ENCODE assay signal across 8 cellular contexts in genomic region chr9:79439218-79439617, GRCh38.
DNase-seq lines count a peak whose midpoint lies in the region; ATAC-seq and TF ChIP-seq lines count a peak whose summit lies in the region.
"Not testable (repeated sequence)": the region's sequence is repeated elsewhere in the genome, so short reads cannot be mapped to it uniquely, and the experiment has no call there.

No MANE protein-coding gene starts in this region.

- not testable (repeated sequence) for H3K4ac ChIP-seq in neuronal stem cell (ENCODE audit: low read length)

- TF ChIP-seq CTCF in GM23338 (conservative IDR thresholded peaks at IDR 0.05; ENCODE audit: low read depth in 2 of 2); activated CD8-positive, alpha-beta T cell treated with anti-CD3 and anti-CD28 coated beads for 36 hours (IDR thresholded peaks at IDR 0.05); epithelial cell of esophagus (IDR thresholded peaks at IDR 0.05; ENCODE audit: insufficient read depth, low read depth, low read length, missing control alignments); transverse colon (IDR thresholded peaks at IDR 0.05): not testable (repeated sequence)

- not testable (repeated sequence) for H2BK12ac ChIP-seq in neuronal stem cell (ENCODE audit: low read length)

- H3K4me3 ChIP-seq in GM23338 = peak overlapping the region; percentile 68
- H3K4me3 ChIP-seq in epithelial cell of esophagus (ENCODE audit: low read length) = peak overlapping the region; percentile 24
- H3K4me3 ChIP-seq in neuronal stem cell (ENCODE audit: low read length in 2 of 2); transverse colon: not testable (repeated sequence)

- TF ChIP-seq EP300 in transverse colon (IDR thresholded peaks at IDR 0.05; ENCODE audit: low read depth) = not testable (repeated sequence)

- not testable (repeated sequence) for H4K8ac ChIP-seq in neuronal stem cell (ENCODE audit: low read depth, low read length)

- H3K4me2 ChIP-seq in GM23338 (peak overlapping the region; percentile 81), neuronal stem cell (ENCODE audit: insufficient read depth, low read length, poor library complexity, severe bottlenecking) (peak overlapping the region; percentile 23)

- not testable (repeated sequence) for H3K79me1 ChIP-seq in neuronal stem cell (ENCODE audit: low read depth, low read length)

- not testable (repeated sequence) for H3K9me3 Mint-ChIP-seq in GM23338; activated CD8-positive, alpha-beta T cell treated with anti-CD3 and anti-CD28 coated beads for 36 hours
- H3K9me3 Mint-ChIP-seq in activated naive CD8-positive, alpha-beta T cell treated with anti-CD3 and anti-CD28 coated beads for 36 hours = peaks cover 11% of the 10 kb centered on the region

- H3K9ac ChIP-seq in neuronal stem cell (ENCODE audit: low read depth, low read length, poor library complexity) = not testable (repeated sequence)

- DNase-seq in GM23338 (ENCODE audit: low spot score) (peak; percentile 42), NCI-H510A (lab: John Stamatoyannopoulos, UW) (peak; percentile 0), epithelial cell of esophagus (ENCODE audit: low read depth) (peak; percentile 32), left kidney (ENCODE audit: low read depth, low spot score) (peak; percentile 34), transverse colon (peak; percentile 11)
- DNase-seq in activated CD8-positive, alpha-beta T cell treated with anti-CD3 and anti-CD28 coated beads for 36 hours = peak; percentile 54
- peak; percentile 3 for DNase-seq in activated naive CD8-positive, alpha-beta T cell treated with anti-CD3 and anti-CD28 coated beads for 36 hours
- DNase-seq in neuronal stem cell (ENCODE audit: low spot score) = not testable (repeated sequence)

- no CpG with 5 or more reads among the region's 19 CpGs for WGBS in neuronal stem cell (ENCODE audit: extremely low coverage in 2 of 2, insufficient read length in 2 of 2, insufficient replicate concordance in 1 of 2), 2 donors
- WGBS in transverse colon (ENCODE audit: low coverage in 1 of 2), 2 donors = 21% methylated on average over 16 of the region's 19 CpGs; no CpG with 5 or more reads in 1 of the 2 donors

- not testable (repeated sequence) for H2BK120ac ChIP-seq in neuronal stem cell (ENCODE audit: low read depth, low read length)

- not testable (repeated sequence) for H3K27ac Mint-ChIP-seq in GM23338; activated CD8-positive, alpha-beta T cell treated with anti-CD3 and anti-CD28 coated beads for 36 hours; activated naive CD8-positive, alpha-beta T cell treated with anti-CD3 and anti-CD28 coated beads for 36 hours

- H2BK15ac ChIP-seq in neuronal stem cell (ENCODE audit: low read length) = not testable (repeated sequence)

- H2AK5ac ChIP-seq in neuronal stem cell (ENCODE audit: low read depth, low read length) = not testable (repeated sequence)

- H4K91ac ChIP-seq in neuronal stem cell (ENCODE audit: low read depth, low read length, poor library complexity) = not testable (repeated sequence)

- H3K36me3 Mint-ChIP-seq in GM23338 (ENCODE audit: low read depth); activated CD8-positive, alpha-beta T cell treated with anti-CD3 and anti-CD28 coated beads for 36 hours (ENCODE audit: low read depth); activated naive CD8-positive, alpha-beta T cell treated with anti-CD3 and anti-CD28 coated beads for 36 hours: not testable (repeated sequence)

- not testable (repeated sequence) for H3K14ac ChIP-seq in neuronal stem cell (ENCODE audit: low read length)

- not testable (repeated sequence) for ATAC-seq in GM23338; activated CD8-positive, alpha-beta T cell treated with anti-CD3 and anti-CD28 coated beads for 36 hours

- peak overlapping the region; percentile 78 for H3K4me3 Mint-ChIP-seq in GM23338
- peak overlapping the region; percentile 47 for H3K4me3 Mint-ChIP-seq in activated CD8-positive, alpha-beta T cell treated with anti-CD3 and anti-CD28 coated beads for 36 hours
- H3K4me3 Mint-ChIP-seq in activated naive CD8-positive, alpha-beta T cell treated with anti-CD3 and anti-CD28 coated beads for 36 hours = peak overlapping the region; percentile 25

- not testable (repeated sequence) for H3K23ac ChIP-seq in neuronal stem cell (ENCODE audit: low read depth, low read length, poor library complexity)

- H4K20me1 ChIP-seq in GM23338 (replicated peaks; ENCODE audit: insufficient read depth) = not testable (repeated sequence)

- H3K27ac ChIP-seq in GM23338 (ENCODE audit: low read depth); neuronal stem cell (replicated peaks; ENCODE audit: low read length); transverse colon: not testable (repeated sequence)

- not testable (repeated sequence) for H3K79me2 ChIP-seq in GM23338 (replicated peaks; ENCODE audit: insufficient read depth)

- intact Hi-C loops in activated CD8-positive, alpha-beta T cell treated with anti-CD3 and anti-CD28 coated beads for 36 hours (cut with micrococcal nuclease); transverse colon (cut with DNase I; ENCODE audit: low total_unique reads): not testable (repeated sequence)

- not testable (repeated sequence) for H3K9me2 ChIP-seq in GM23338 (ENCODE audit: insufficient read depth)

- not testable (repeated sequence) for TF ChIP-seq POLR2A in transverse colon (IDR thresholded peaks at IDR 0.05)

- H3K18ac ChIP-seq in neuronal stem cell (ENCODE audit: low read length) = not testable (repeated sequence)

- not testable (repeated sequence) for H2BK5ac ChIP-seq in neuronal stem cell (ENCODE audit: low read length)

- H3K36me3 ChIP-seq in GM23338 (ENCODE audit: insufficient read depth); neuronal stem cell (replicated peaks in 1 of 2; ENCODE audit: control insufficient read depth in 2 of 2, insufficient read depth in 2 of 2, low read length in 2 of 2); transverse colon: not testable (repeated sequence)

- not testable (repeated sequence) for H3K27me3 ChIP-seq in GM23338 (ENCODE audit: insufficient read depth); neuronal stem cell (ENCODE audit: control insufficient read depth in 3 of 3, insufficient read depth in 3 of 3, low read depth in 1 of 3, low read length in 3 of 3); transverse colon

- CTCF ChIA-PET in activated CD8-positive, alpha-beta T cell treated with anti-CD3 and anti-CD28 coated beads for 36 hours (lab: Charles Lee) = not testable (repeated sequence)

- not testable (repeated sequence) for H3K9me3 ChIP-seq in neuronal stem cell (replicated peaks in 1 of 2; ENCODE audit: control insufficient read depth in 2 of 2, insufficient read depth in 1 of 2, low read depth in 1 of 2, low read length in 2 of 2); transverse colon

- H3K4me1 ChIP-seq in GM23338 (ENCODE audit: insufficient read depth); neuronal stem cell (ENCODE audit: control insufficient read depth in 2 of 2, insufficient read depth in 1 of 2, low read depth in 1 of 2, low read length in 2 of 2); transverse colon: not testable (repeated sequence)

- H3K4me1 Mint-ChIP-seq in GM23338; activated CD8-positive, alpha-beta T cell treated with anti-CD3 and anti-CD28 coated beads for 36 hours (ENCODE audit: low read depth); activated naive CD8-positive, alpha-beta T cell treated with anti-CD3 and anti-CD28 coated beads for 36 hours: not testable (repeated sequence)

- not testable (repeated sequence) for H3F3A ChIP-seq in GM23338 (replicated peaks; ENCODE audit: low read depth)

- H3K27me3 Mint-ChIP-seq in GM23338 (ENCODE audit: insufficient read depth, low read depth, poor library complexity); activated CD8-positive, alpha-beta T cell treated with anti-CD3 and anti-CD28 coated beads for 36 hours; activated naive CD8-positive, alpha-beta T cell treated with anti-CD3 and anti-CD28 coated beads for 36 hours: not testable (repeated sequence)

- POLR2A ChIA-PET in activated CD8-positive, alpha-beta T cell treated with anti-CD3 and anti-CD28 coated beads for 36 hours (lab: Charles Lee) = not testable (repeated sequence)

- peak overlapping the region; percentile 25 for H2AFZ ChIP-seq in GM23338
- H2AFZ ChIP-seq in neuronal stem cell (ENCODE audit: low read length) = peak overlapping the region; percentile 61

- in situ Hi-C loops in transverse colon (cut with MboI; ENCODE audit: low pct_ligation_motif_present in 1 of 4, low pct_unique_long_range_greater_than_20kb in 1 of 4, low sequenced_read_pairs in 3 of 4) = not testable (repeated sequence)

Comparison
In these comparisons a context has a peak if more than half of its experiments do, and no peak if none do; other contexts are left out.
1. H3K4me3 Mint-ChIP-seq: peak in every context shown above with its lines; median percentile 78 in GM23338; 47 in activated CD8-positive, alpha-beta T cell treated with anti-CD3 and anti-CD28 coated beads for 36 hours; 25 in activated naive CD8-positive, alpha-beta T cell treated with anti-CD3 and anti-CD28 coated beads for 36 hours.